Comparison of ENCODE assay signal across 12 cellular contexts in genomic region chr19:12527034-12527836, GRCh38. TPM values are rescaled to one million over a fixed set of nuclear protein-coding genes. Genes with fewer than 3 reads are reported as not detected.
DNase-seq lines count a peak whose midpoint lies in the region; ATAC-seq, FAIRE-seq and TF ChIP-seq lines count a peak whose summit lies in the region.
"Had no signal": no experiment of that assay in that cellular context is flagged by ENCODE, and none has a peak within 500 bp of the region (broad histone marks: within the 10 kb centered on the region; RNA-seq: fewer than 3 reads in every experiment).

No MANE protein-coding gene starts in this region.

- 98% methylated on average over 8 of the region's 8 CpGs for WGBS in K562 (ENCODE audit: insufficient coverage, low coverage, missing lambda C conversion rate)

- H4K20me1 ChIP-seq in K562 (replicated peaks; ENCODE audit: control insufficient read depth, insufficient read depth, low read length) = no peaks in the 10 kb centered on the region

- intact Hi-C loops in CD4-positive, alpha-beta T cell (cut with DNase I, micrococcal nuclease) = loop anchor here in 1 of 2 experiments (5.0 to 10.0 kb wide), 2 partner anchors 340 to 452 kb away; no protein-coding TSS in a partner anchor
- intact Hi-C loops in K562 (cut with micrococcal nuclease) = no loop called here

- peaks cover 5% of the 10 kb centered on the region for H3K4me1 Mint-ChIP-seq in CD4-positive, alpha-beta T cell (ENCODE audit: low read depth)

- H3K36me3 ChIP-seq in K562 (ENCODE audit: control insufficient read depth, insufficient read depth, low read length) = peaks cover 52% of the 10 kb centered on the region

- no peak overlapping the region for H3K4me3 Mint-ChIP-seq in CD4-positive, alpha-beta T cell
- H3K4me3 Mint-ChIP-seq: T-helper 1 cell treated with Interleukin-12 subunit alpha and Interleukin-12 subunit beta and Interleukin-4 antibody, amounts not matched to agents 30 μg/mL and 1 μg/mL, for 36 hours had no signal

- DNase-seq in CD4-positive, alpha-beta T cell = no peak
- DNase-seq in HCEC 1CT (peak; percentile 12), K562 (ENCODE audit: extremely low read depth in 1 of 4, low spot score in 3 of 4) (peak in 1 of 4 experiments; percentile 37), left kidney (ENCODE audit: low read depth, low spot score) (peak; percentile 39), NCI-H1436 treated with DMSO at 0.1 percent for 48 hours (lab: John Stamatoyannopoulos, UW) (no peak)
- DNase-seq in activated effector memory CD4-positive, alpha-beta T cell treated with Interleukin-2 at 50 U/mL for 16 hours = no peak
- DNase-seq: NCI-H2107; stimulated activated CD4-positive, alpha-beta T cell treated with anti-CD3 and anti-CD28 coated beads, Interleukin-2, amount 100 ng/mL, for 24 hours; uterus had no signal

- in situ Hi-C loops in K562 (cut with MboI) = no loop called here

- no peak overlapping the region for H3K4me2 ChIP-seq in K562 (ENCODE audit: insufficient read depth, low read length)

- H3K27me3 ChIP-seq in CD4-positive, alpha-beta T cell (ENCODE audit: control insufficient read depth, insufficient read depth, low read length) = no peaks in the 10 kb centered on the region
- no peaks in the 10 kb centered on the region for H3K27me3 ChIP-seq in K562 (ENCODE audit: control insufficient read depth in 2 of 2, insufficient read depth in 2 of 2, low read length in 2 of 2)
- H3K27me3 ChIP-seq: uterus had no signal

- H2AFZ ChIP-seq in K562 (ENCODE audit: low read depth, low read length) = no peak overlapping the region

- H3K36me3 Mint-ChIP-seq in CD4-positive, alpha-beta T cell (ENCODE audit: low read depth) = peaks cover 92% of the 10 kb centered on the region

- POLR2A ChIA-PET in CD4-positive, alpha-beta T cell (lab: Charles Lee) = no interaction called here
- POLR2A ChIA-PET in K562 (lab: Yijun Ruan, JAX) = no interaction called here

- peaks cover 98% of the 10 kb centered on the region for H3K9me3 ChIP-seq in CD4-positive, alpha-beta T cell (ENCODE audit: control insufficient read depth, low read length)
- peaks cover 68% of the 10 kb centered on the region for H3K9me3 ChIP-seq in K562 (replicated peaks; ENCODE audit: control insufficient read depth, insufficient read depth, low read depth, low read length)

- no peaks in the 10 kb centered on the region for H3K9me1 ChIP-seq in K562 (ENCODE audit: control insufficient read depth, insufficient read depth, low read length)

- H3K27ac Mint-ChIP-seq in CD4-positive, alpha-beta T cell = peak overlapping the region; percentile 24
- H3K27ac Mint-ChIP-seq: T-helper 1 cell treated with Interleukin-12 subunit alpha and Interleukin-12 subunit beta and Interleukin-4 antibody, amounts not matched to agents 30 μg/mL and 1 μg/mL, for 36 hours had no signal

- H3K4me1 ChIP-seq in K562 (replicated peaks in 1 of 2; ENCODE audit: control insufficient read depth in 2 of 2, insufficient read depth in 2 of 2, low read length in 2 of 2) = no peaks in the 10 kb centered on the region
- H3K4me1 ChIP-seq: uterus had no signal

- no peak for ATAC-seq in CD4-positive, alpha-beta T cell (ENCODE audit: poor library complexity)
- ATAC-seq in K562 (no peak), GM19395 (IDR thresholded peaks at IDR 0.05; ENCODE audit: unreplicated experiment) (no peak), HG03025 (IDR thresholded peaks at IDR 0.05; ENCODE audit: low FRiP score, unreplicated experiment) (no peak)

- H3K79me2 ChIP-seq in K562 (ENCODE audit: control insufficient read depth, insufficient read depth, low read length) = peaks cover 10% of the 10 kb centered on the region; the same call in 1 of the 3 replicates

- no peak overlapping the region for H3K27ac ChIP-seq in CD4-positive, alpha-beta T cell (ENCODE audit: low read depth, low read length)
- no peak overlapping the region for H3K27ac ChIP-seq in K562 (ENCODE audit: extremely low read depth, low read depth, low read length)
- H3K27ac ChIP-seq: uterus had no signal

- FAIRE-seq in K562 (lab: Jason Lieb, UNC) = no peak

- no peaks in the 10 kb centered on the region for H3K27me3 Mint-ChIP-seq in CD4-positive, alpha-beta T cell

- BruUV-seq in K562 (replicated peaks; lab: Mats Ljungman, UMichigan) = TSS peak; percentile 30

- H3K9me3 Mint-ChIP-seq in CD4-positive, alpha-beta T cell = peaks cover 25% of the 10 kb centered on the region

- TF ChIP-seq RAD21 in K562 (CRISPR knock-in tag; conservative IDR thresholded peaks at IDR 0.05 in 1 of 2, IDR thresholded peaks at IDR 0.05 in 1 of 2) = no peak

- CTCF ChIA-PET in CD4-positive, alpha-beta T cell (lab: Charles Lee) = no interaction called here
- CTCF ChIA-PET in K562 (lab: Yijun Ruan, JAX; ENCODE audit: low intra/inter-chr PET ratio) = interaction anchor here (0.7 kb wide), 1 partner anchor 197 kb away, joined by 3 read pairs; no protein-coding TSS in a partner anchor

- no peak for TF ChIP-seq POLR2A in K562 (conservative IDR thresholded peaks at IDR 0.05)

- no peak overlapping the region for H3K9ac ChIP-seq in K562 (ENCODE audit: insufficient read depth in 1 of 2, low read depth in 2 of 2, low read length in 2 of 2)

- no peak for TF ChIP-seq EP300 in K562 (IDR thresholded peaks at IDR 0.05; ENCODE audit: low read length)

- no peak overlapping the region for H3K4me3 ChIP-seq in K562
- H3K4me3 ChIP-seq: uterus had no signal

- TF ChIP-seq CTCF in CD4-positive, alpha-beta T cell (IDR thresholded peaks at IDR 0.05) = no peak
- TF ChIP-seq CTCF in K562 (IDR thresholded peaks at IDR 0.05 in 2 of 3, conservative IDR thresholded peaks at IDR 0.05 in 1 of 3; ENCODE audit: insufficient read depth in 2 of 3, low read depth in 1 of 3, low read length in 3 of 3) = no peak

TF ChIP-seq in K562, 482 proteins besides CTCF, POLR2A, EP300 and RAD21 (continues in another document):
- TF ChIP-seq ARID2 (IDR thresholded peaks at IDR 0.05) (no peak), ZNF197 (CRISPR knock-in tag; IDR thresholded peaks at IDR 0.05; ENCODE audit: low read depth) (no peak), ATF6 (CRISPR knock-in tag; IDR thresholded peaks at IDR 0.05) (no peak)

RNA-seq across cellular contexts. Expression of gene ZNF564, which starts 24.0 kb away (rescaled TPM):
- total RNA-seq in CD4-positive, alpha-beta T cell = 10 to 100 TPM; 17.3 to 18.0 TPM
- total RNA-seq in K562 (2011; cell fraction: chromatin; rRNA removed; ENCODE audit: low replicate concordance) = 33.3 and 61.8 TPM in 2 replicates
- total RNA-seq in K562 (2011; cell fraction: nucleolus; rRNA removed) = 28.2 and 30.7 TPM in 2 replicates
- total RNA-seq in K562 (2011; cell fraction: nucleoplasm; rRNA removed) = 39.2 and 48.5 TPM in 2 replicates
- total RNA-seq in K562 (2014; rRNA removed) (5.2 and 6.7 TPM in 2 replicates), K562 (2014; rRNA removed; fragmentation: Illumina TruSeq; extraction: Trizol) (7.0 and 10.8 TPM in 2 replicates), K562 (2015; rRNA removed; fragmentation: Illumina TruSeq; extraction: Trizol) (6.1 and 6.4 TPM in 2 replicates), K562 (2021) (6.0 and 8.1 TPM in 2 replicates)
- polyA plus RNA-seq in K562 (2011; rRNA removed) (4.5 and 5.4 TPM in 2 replicates), K562 (2014; fragmentation: Illumina TruSeq; extraction: Trizol) (5.1 TPM in 2 replicates), K562 (2014; fragmentation: Nextera tagmentation; extraction: Ambion mirVana) (1 to 10 TPM; 1.4 to 2.1 TPM), K562 (2014; rRNA removed) (4.0 and 5.6 TPM in 2 replicates)
- polyA plus RNA-seq in K562 (2011; cell fraction: cytosol; rRNA removed) = 0.78 and 1.9 TPM in 2 replicates
- 5.6 and 6.1 TPM in 2 replicates for polyA plus RNA-seq in K562 (2011; cell fraction: nucleus; rRNA removed)
- polyA plus RNA-seq in K562 (2012) = 3.7 and 4.5 TPM in 2 replicates
- 13.8 and 21.2 TPM in 2 replicates for polyA minus RNA-seq in K562 (2011; rRNA and poly(A)+ RNA removed)
- polyA minus RNA-seq in K562 (2011; cell fraction: cytosol; rRNA and poly(A)+ RNA removed) = 2.4 and 5.1 TPM in 2 replicates
- 9.7 and 17.8 TPM in 2 replicates for polyA minus RNA-seq in K562 (2011; cell fraction: nucleus; rRNA and poly(A)+ RNA removed)

RNA-seq across cellular contexts. Expression of gene ZNF709, which starts 42.6 kb away (rescaled TPM):
- 1 to 10 TPM; 3.5 to 3.7 TPM for total RNA-seq in CD4-positive, alpha-beta T cell
- total RNA-seq in K562 (2011; cell fraction: chromatin; rRNA removed; ENCODE audit: low replicate concordance) = 0.81 TPM in 1 of 2 replicates, not detected in the other
- total RNA-seq in K562 (2011; cell fraction: nucleolus; rRNA removed) = not detected in 2 replicates
- 0.84 and 0.95 TPM in 2 replicates for total RNA-seq in K562 (2011; cell fraction: nucleoplasm; rRNA removed)
- 0.12 and 0.18 TPM in 2 replicates for total RNA-seq in K562 (2014; rRNA removed)
- 0.48 and 0.69 TPM in 2 replicates for total RNA-seq in K562 (2014; rRNA removed; fragmentation: Illumina TruSeq; extraction: Trizol)
- 0.58 and 0.64 TPM in 2 replicates for total RNA-seq in K562 (2015; rRNA removed; fragmentation: Illumina TruSeq; extraction: Trizol)
- total RNA-seq in K562 (2021) = 0.27 and 0.63 TPM in 2 replicates
- polyA plus RNA-seq in K562 (2011; rRNA removed) = 0.36 and 0.69 TPM in 2 replicates
- polyA plus RNA-seq in K562 (2011; cell fraction: cytosol; rRNA removed) = 0.18 and 0.63 TPM in 2 replicates
- polyA plus RNA-seq in K562 (2011; cell fraction: nucleus; rRNA removed) = 0.20 and 0.41 TPM in 2 replicates
- 0.14 and 0.22 TPM in 2 replicates for polyA plus RNA-seq in K562 (2012)
- polyA plus RNA-seq in K562 (2014; fragmentation: Illumina TruSeq; extraction: Trizol) = 0.11 and 0.13 TPM in 2 replicates
- under 1 TPM; 0.13 to 0.15 TPM for polyA plus RNA-seq in K562 (2014; fragmentation: Nextera tagmentation; extraction: Ambion mirVana)
- polyA plus RNA-seq in K562 (2014; rRNA removed) = 0.07 and 0.22 TPM in 2 replicates
- 1.1 and 1.6 TPM in 2 replicates for polyA minus RNA-seq in K562 (2011; rRNA and poly(A)+ RNA removed)
- not detected in 2 replicates for polyA minus RNA-seq in K562 (2011; cell fraction: cytosol; rRNA and poly(A)+ RNA removed)
- 0.27 and 0.67 TPM in 2 replicates for polyA minus RNA-seq in K562 (2011; cell fraction: nucleus; rRNA and poly(A)+ RNA removed)

Comparison
In these comparisons a context has a peak if more than half of its experiments do, and no peak if none do; other contexts are left out.
1. DNase-seq: peak in HCEC 1CT (single experiment) and left kidney (single experiment); none in CD4-positive, alpha-beta T cell (0 of 10), NCI-H1436 treated with DMSO at 0.1 percent for 48 hours (single experiment) and activated effector memory CD4-positive, alpha-beta T cell treated with Interleukin-2 at 50 U/mL for 16 hours (single experiment).